11 cellular contexts compared by ENCODE assay signal in the genomic region with DNA sequence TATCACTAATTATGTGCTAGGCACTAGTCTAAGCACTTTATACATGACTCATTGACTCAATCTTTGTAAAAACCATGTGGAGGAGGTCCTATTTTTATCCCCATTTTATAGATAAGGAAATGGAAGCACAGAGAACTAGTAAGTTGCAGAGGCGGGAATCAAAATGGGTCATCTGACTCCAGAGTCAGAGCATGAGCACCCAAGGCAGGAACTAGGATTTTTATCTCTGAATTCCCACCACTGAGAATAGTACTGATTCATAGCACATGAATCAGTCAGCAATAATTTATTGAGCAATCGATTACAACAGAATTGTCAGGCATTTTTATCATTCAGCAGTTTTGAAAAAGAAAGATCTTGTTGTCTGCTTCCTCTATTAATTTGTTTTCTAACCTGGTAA. TPM values are rescaled to one million over a fixed set of nuclear protein-coding genes. Genes with fewer than 3 reads are reported as not detected.
A peak's percentile ranks its signal among the peaks of the same experiment; 100 is the strongest.
DNase-seq lines count a peak whose midpoint lies in the region; ATAC-seq, FAIRE-seq and TF ChIP-seq lines count a peak whose summit lies in the region.
"Had no signal": no experiment of that assay in that cellular context is flagged by ENCODE, and none has a peak within 500 bp of the region (broad histone marks: within the 10 kb centered on the region; RNA-seq: fewer than 3 reads in every experiment).

No MANE protein-coding gene starts in this region.

- peak overlapping the region; percentile 54 to 88 (median 70) for H3K27ac ChIP-seq in esophagus squamous epithelium
- no peak overlapping the region for H3K27ac ChIP-seq in endodermal cell (ENCODE audit: low read depth, low read length)

- H3K4me3 ChIP-seq in AG10803 (ENCODE audit: low read length): no peak overlapping the region
- no peak overlapping the region for H3K4me3 ChIP-seq in esophagus squamous epithelium
- H3K4me3 ChIP-seq in endodermal cell (ENCODE audit: low read length): no peak overlapping the region

- H3K4me3 Mint-ChIP-seq in osteocyte (ENCODE audit: unreplicated experiment) (no peak overlapping the region), endodermal cell (no peak overlapping the region)

- no peak for TF ChIP-seq POLR2A in esophagus squamous epithelium (IDR thresholded peaks at IDR 0.05)

- H3K4me1 ChIP-seq in esophagus squamous epithelium: peaks cover 13 to 63% (median 63%) of the 10 kb centered on the region in 3 donors
- no peaks in the 10 kb centered on the region for H3K4me1 ChIP-seq in endodermal cell (ENCODE audit: control insufficient read depth, insufficient read depth, low read length)

- WGBS in esophagus squamous epithelium, 2 donors: 29 to 35% methylated on average over 2 of the region's 2 CpGs
- WGBS in endodermal cell (ENCODE audit: insufficient coverage in 1 of 2, insufficient read length in 1 of 2), 2 experiments: 92% methylated on average over 2 of the region's 2 CpGs

- no peak overlapping the region for H3K9ac ChIP-seq in endodermal cell (ENCODE audit: extremely low read depth, low read length, poor library complexity, severe bottlenecking)

- peaks cover 9 to 59% (median 10%) of the 10 kb centered on the region in 3 donors for H3K36me3 ChIP-seq in esophagus squamous epithelium
- H3K36me3 ChIP-seq in endodermal cell (ENCODE audit: control insufficient read depth, insufficient read depth, low read length): peaks cover 19% of the 10 kb centered on the region

- peaks cover 30% of the 10 kb centered on the region for H3K4me1 Mint-ChIP-seq in osteocyte (ENCODE audit: unreplicated experiment)
- H3K4me1 Mint-ChIP-seq in endodermal cell: peaks cover 6% of the 10 kb centered on the region

- H3K9me3 Mint-ChIP-seq in osteocyte (ENCODE audit: unreplicated experiment): no peaks in the 10 kb centered on the region
- H3K9me3 Mint-ChIP-seq in endodermal cell: peaks cover 27% of the 10 kb centered on the region

- FAIRE-seq in RCC 7860 (lab: Jason Lieb, UNC): peak; percentile 58

- H3K27me3 ChIP-seq in esophagus squamous epithelium: no peaks in the 10 kb centered on the region
- no peaks in the 10 kb centered on the region for H3K27me3 ChIP-seq in endodermal cell (ENCODE audit: control insufficient read depth, insufficient read depth, low read length, poor library complexity, severe bottlenecking)

- no peak for TF ChIP-seq CTCF in AG10803 (conservative IDR thresholded peaks at IDR 0.05; ENCODE audit: low read length)
- TF ChIP-seq CTCF in esophagus squamous epithelium (IDR thresholded peaks at IDR 0.05): no peak
- TF ChIP-seq CTCF in osteocyte (IDR thresholded peaks at IDR 0.05): no peak
- TF ChIP-seq CTCF in endodermal cell (conservative IDR thresholded peaks at IDR 0.05): no peak

- H3K27ac Mint-ChIP-seq in osteocyte (ENCODE audit: unreplicated experiment) (peak overlapping the region; percentile 56), endodermal cell (no peak overlapping the region)

- H3K9me3 ChIP-seq in esophagus squamous epithelium (no peaks in the 10 kb centered on the region), endodermal cell (ENCODE audit: control insufficient read depth, low read length) (peaks cover 19% of the 10 kb centered on the region)

- no peak for ATAC-seq in HG03354 (IDR thresholded peaks at IDR 0.05; ENCODE audit: poor library complexity, severe bottlenecking, unreplicated experiment)
- ATAC-seq: sciatic nerve had no signal

- H3K36me3 Mint-ChIP-seq in osteocyte (ENCODE audit: unreplicated experiment): peaks cover 43% of the 10 kb centered on the region
- H3K36me3 Mint-ChIP-seq in endodermal cell (ENCODE audit: low read depth): peaks cover 58% of the 10 kb centered on the region

- DNase-seq in AG10803 (ENCODE audit: low read depth): peak; percentile 90
- DNase-seq in RCC 7860 (ENCODE audit: low spot score): peak; percentile 76
- no peak for DNase-seq in esophagus squamous epithelium (lab: John Stamatoyannopoulos, UW)
- DNase-seq in osteocyte (ENCODE audit: extremely low spot score, unreplicated experiment): no peak
- no peak for DNase-seq in endodermal cell
- DNase-seq in activated CD4-positive, alpha-beta T cell treated with anti-CD3 and anti-CD28 coated beads for 4 hours: no peak
- DNase-seq in NK-92 (lab: John Stamatoyannopoulos, UW; ENCODE audit: unreplicated experiment): no peak
- DNase-seq: activated CD4-positive, CD25-positive, alpha-beta regulatory T cell; NCI-H1048 had no signal

- intact Hi-C loops in esophagus squamous epithelium (cut with DNase I): no loop called here

- H3K27me3 Mint-ChIP-seq in osteocyte (ENCODE audit: unreplicated experiment) (no peaks in the 10 kb centered on the region), endodermal cell (ENCODE audit: insufficient read depth) (no peaks in the 10 kb centered on the region)

RNA-seq across cellular contexts. Expression of gene SCARB2, which starts 19.3 kb away (rescaled TPM):
- total RNA-seq in esophagus squamous epithelium (10 to 100 TPM; 50.3 to 91.2 (median 72.8) TPM), osteocyte (179 and 187 TPM in 2 replicates), endodermal cell (10 to 100 TPM; 45.8 to 78.5 TPM)
- 76.5 TPM for polyA plus RNA-seq in endodermal cell (2013, experiment 1 of 2)
- 71.8 TPM for polyA plus RNA-seq in endodermal cell (2013, experiment 2 of 2)

RNA-seq across cellular contexts. Expression of gene NUP54, which starts 46.1 kb away (rescaled TPM):
- total RNA-seq in esophagus squamous epithelium: 10 to 100 TPM; 19.5 to 45.4 (median 36.5) TPM
- 36.7 and 37.8 TPM in 2 replicates for total RNA-seq in osteocyte
- 10 to 100 TPM; 78.6 to 88.5 TPM for total RNA-seq in endodermal cell
- polyA plus RNA-seq in endodermal cell (2013, experiment 1 of 2): 66.5 TPM
- polyA plus RNA-seq in endodermal cell (2013, experiment 2 of 2): 63.3 TPM

RNA-seq across cellular contexts. Expression of gene FAM47E, which starts 57.2 kb away (rescaled TPM):
- total RNA-seq in esophagus squamous epithelium (under 1 TPM in 2 of 4 donors, not detected in 2; 0.44 to 0.76 TPM), osteocyte (0.55 and 0.70 TPM in 2 replicates), endodermal cell (1 to 10 TPM in 1 of 2 donors, under 1 TPM in 1; 0.84 to 2.5 TPM)
- 5.7 TPM for polyA plus RNA-seq in endodermal cell (2013, experiment 1 of 2)
- 3.5 TPM for polyA plus RNA-seq in endodermal cell (2013, experiment 2 of 2)

Comparison
In these comparisons a context has a peak if more than half of its experiments do, and no peak if none do; other contexts are left out.
1. DNase-seq: peak in AG10803 (single experiment) and RCC 7860 (single experiment); none in esophagus squamous epithelium (single experiment), osteocyte (single experiment), endodermal cell (single experiment), activated CD4-positive, alpha-beta T cell treated with anti-CD3 and anti-CD28 coated beads for 4 hours (0 of 2) and NK-92 (single experiment).